Comparison of ENCODE assay signal across 29 cellular contexts in the genomic region with DNA sequence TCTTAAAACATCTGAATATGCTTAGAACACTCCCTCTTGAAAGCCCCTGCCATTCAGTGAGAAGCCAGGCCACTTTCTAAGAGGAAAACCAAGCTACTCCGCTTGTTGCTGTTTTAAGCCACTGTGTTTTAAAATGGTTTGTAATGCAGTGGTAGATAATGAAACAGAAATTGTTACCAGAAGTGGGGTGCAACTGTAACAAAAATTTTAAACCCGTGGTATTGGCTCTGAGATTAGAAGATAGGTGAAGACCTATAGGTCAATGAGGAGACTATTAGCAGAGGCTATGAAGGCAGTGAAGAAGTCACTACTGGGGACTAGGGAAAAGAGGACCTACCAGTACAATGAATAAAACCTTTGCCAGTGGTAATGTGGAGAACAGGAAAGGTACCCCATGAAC.
"Had no signal": no experiment of that assay in that cellular context is flagged by ENCODE, and none has a peak within 500 bp of the region (broad histone marks: within the 10 kb centered on the region; RNA-seq: fewer than 3 reads in every experiment).

No MANE protein-coding gene starts in this region.

- ATAC-seq: effector memory CD8-positive, alpha-beta T cell; esophagus mucosa; foreskin keratinocyte; gastrocnemius medialis; gastroesophageal sphincter; heart left ventricle; heart right ventricle had no signal

- H3K4me1 ChIP-seq: colonic mucosa, esophagus muscularis mucosa, esophagus squamous epithelium, foreskin keratinocyte, gastrocnemius medialis, gastroesophageal sphincter, heart left ventricle, heart right ventricle had no signal

- H3K9me3 ChIP-seq: colonic mucosa had no signal

- DNase-seq: colonic mucosa; cortex of kidney; dermis blood vessel endothelial cell; dorsolateral prefrontal cortex; effector CD4-positive, alpha-beta T cell; effector CD8-positive, alpha-beta T cell; effector memory CD4-positive, alpha-beta T cell; effector memory CD8-positive, alpha-beta T cell; endodermal cell; erythroblast; esophagus squamous epithelium; foreskin fibroblast; foreskin keratinocyte; foreskin melanocyte; gastrocnemius medialis; glutamatergic neuron; head of caudate nucleus; heart left ventricle; heart right ventricle had no signal

- H3K4me3 ChIP-seq: colonic mucosa, coronary artery, dorsolateral prefrontal cortex, esophagus muscularis mucosa, esophagus squamous epithelium, gastrocnemius medialis, gastroesophageal sphincter, heart left ventricle, heart right ventricle, hepatocyte had no signal

- H3K79me2 ChIP-seq: hepatocyte had no signal

- H3K27ac ChIP-seq: colonic mucosa, coronary artery, dorsolateral prefrontal cortex, epithelial cell of prostate, esophagus muscularis mucosa, esophagus squamous epithelium, foreskin keratinocyte, gastrocnemius medialis, gastroesophageal sphincter, heart left ventricle, heart right ventricle, hepatocyte had no signal

- H2AFZ ChIP-seq: hepatocyte had no signal

- H3K27me3 ChIP-seq: colonic mucosa, esophagus muscularis mucosa, esophagus squamous epithelium, foreskin keratinocyte, gastroesophageal sphincter, hepatocyte had no signal

- FAIRE-seq: colon, endometrium, endothelial cell of umbilical vein, frontal cortex had no signal

- H3K36me3 ChIP-seq: colonic mucosa, esophagus muscularis mucosa, esophagus squamous epithelium, gastrocnemius medialis, gastroesophageal sphincter, heart left ventricle, heart right ventricle had no signal

- H3K4me2 ChIP-seq: hepatocyte had no signal
